ENCODE assay signal across 9 cellular contexts in the genomic region with DNA sequence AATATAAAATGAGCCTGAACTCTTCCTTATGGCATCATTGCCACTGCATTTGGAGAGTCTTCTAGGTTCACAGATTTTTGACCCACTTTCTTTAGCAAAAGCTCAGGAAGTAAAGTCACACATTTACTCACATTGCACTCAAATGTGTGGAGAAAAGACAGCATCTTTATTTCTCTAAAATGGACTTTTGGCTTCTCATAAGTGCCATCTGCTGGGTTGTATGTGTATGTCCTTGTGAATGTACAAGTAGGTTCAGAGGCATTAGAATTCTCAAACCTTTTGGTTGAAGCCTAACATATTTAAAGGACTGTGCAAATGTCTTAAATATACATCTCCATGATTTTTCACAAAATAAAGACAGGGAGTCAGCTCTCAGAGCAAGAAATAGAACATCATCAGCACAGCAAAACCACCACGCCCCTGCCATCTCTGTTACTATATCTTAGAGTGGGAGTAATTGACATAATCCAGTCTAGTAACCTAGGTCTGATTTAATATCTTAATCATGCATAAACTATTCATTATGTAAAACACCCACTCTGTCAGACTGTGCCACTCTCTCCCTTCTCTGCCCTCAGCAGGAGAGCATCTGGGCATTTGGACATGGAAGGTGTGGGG. TPM values are rescaled to one million over a fixed set of nuclear protein-coding genes. Genes with fewer than 3 reads are reported as not detected.
DNase-seq lines count a peak whose midpoint lies in the region; ATAC-seq, FAIRE-seq and TF ChIP-seq lines count a peak whose summit lies in the region.
"Had no signal": no experiment of that assay in that cellular context is flagged by ENCODE, and none has a peak within 500 bp of the region (broad histone marks: within the 10 kb centered on the region; RNA-seq: fewer than 3 reads in every experiment).

No MANE protein-coding gene starts in this region.

- FAIRE-seq in RCC 7860 (lab: Jason Lieb, UNC) = no peak

- H3K9me3 ChIP-seq in right lobe of liver (no peaks in the 10 kb centered on the region), Peyer's patch (no peaks in the 10 kb centered on the region)

- 0% methylated on average over 1 of the region's 1 CpG for WGBS in right lobe of liver (ENCODE audit: insufficient coverage, low coverage, low lambda C conversion rate, missing lambda C conversion rate)

- no peak overlapping the region for H3K27ac ChIP-seq in right lobe of liver
- no peak overlapping the region for H3K27ac ChIP-seq in Peyer's patch

- H3K4me3 ChIP-seq in right lobe of liver (no peak overlapping the region), Peyer's patch (no peak overlapping the region)

- peak; percentile 47 for TF ChIP-seq CTCF in AG09319 (IDR thresholded peaks at IDR 0.05; ENCODE audit: low read depth, low read length)
- TF ChIP-seq CTCF in right lobe of liver (IDR thresholded peaks at IDR 0.05) = peak; percentile 31 to 53 (median 40)
- peak in 3 of 6 experiments; percentile 14 to 23 (median 15) for TF ChIP-seq CTCF in Peyer's patch (IDR thresholded peaks at IDR 0.05)

- intact Hi-C loops in right lobe of liver (cut with DNase I) = loop anchor here in 1 of 2 donors (5.0 kb wide), 1 partner anchor 136 kb away; no protein-coding TSS in a partner anchor

- no peaks in the 10 kb centered on the region for H3K4me1 ChIP-seq in right lobe of liver
- H3K4me1 ChIP-seq in Peyer's patch = no peaks in the 10 kb centered on the region

- no peak for TF ChIP-seq EP300 in Ishikawa (IDR thresholded peaks at IDR 0.05; ENCODE audit: borderline replicate concordance)

- DNase-seq in AG09319 (ENCODE audit: extremely low read depth, low read depth) (peak; percentile 10), astrocyte of the hippocampus (ENCODE audit: low read depth, low spot score) (peak; percentile 61), right lobe of liver (no peak), RCC 7860 (ENCODE audit: low spot score) (no peak), Peyer's patch (no peak)
- DNase-seq: activated CD4-positive, alpha-beta T cell treated with anti-CD3 and anti-CD28 coated beads, Interleukin-2, amount 50 U/mL, for 4 hours had no signal

- no peaks in the 10 kb centered on the region for H3K27me3 ChIP-seq in right lobe of liver
- H3K27me3 ChIP-seq in Peyer's patch = no peaks in the 10 kb centered on the region

- ATAC-seq in right lobe of liver (peak in 3 of 4 donors; percentile 42 to 63 (median 45)), GM21723 (IDR thresholded peaks at IDR 0.05; ENCODE audit: unreplicated experiment) (no peak), HG02798 (IDR thresholded peaks at IDR 0.05; ENCODE audit: poor library complexity, unreplicated experiment) (no peak)

- peak; percentile 37 for TF ChIP-seq RAD21 in Ishikawa (IDR thresholded peaks at IDR 0.05; ENCODE audit: low read depth)

- TF ChIP-seq POLR2A in right lobe of liver (IDR thresholded peaks at IDR 0.05) = no peak
- no peak for TF ChIP-seq POLR2A in Peyer's patch (IDR thresholded peaks at IDR 0.05)

- no peaks in the 10 kb centered on the region for H3K36me3 ChIP-seq in right lobe of liver
- no peaks in the 10 kb centered on the region for H3K36me3 ChIP-seq in Peyer's patch

TF ChIP-seq in Ishikawa, 13 proteins besides CTCF, POLR2A, EP300 and RAD21:
- TF ChIP-seq TCF12 (IDR thresholded peaks at IDR 0.05; ENCODE audit: low read depth) (no peak), TEAD4 (IDR thresholded peaks at IDR 0.05) (no peak), CEBPB (IDR thresholded peaks at IDR 0.05) (no peak), YY1 (IDR thresholded peaks at IDR 0.05; ENCODE audit: low read depth) (no peak), CREB1 (IDR thresholded peaks at IDR 0.05; ENCODE audit: low read depth) (no peak), EGR1 (IDR thresholded peaks at IDR 0.05) (no peak), ZBTB7A (IDR thresholded peaks at IDR 0.05; ENCODE audit: low read depth) (no peak), TAF1 (IDR thresholded peaks at IDR 0.05; ENCODE audit: low read depth) (no peak), NFIC (IDR thresholded peaks at IDR 0.05) (no peak), FOXM1 (IDR thresholded peaks at IDR 0.05; ENCODE audit: borderline replicate concordance, low read depth) (no peak)
- TF ChIP-seq, protein P1, sequence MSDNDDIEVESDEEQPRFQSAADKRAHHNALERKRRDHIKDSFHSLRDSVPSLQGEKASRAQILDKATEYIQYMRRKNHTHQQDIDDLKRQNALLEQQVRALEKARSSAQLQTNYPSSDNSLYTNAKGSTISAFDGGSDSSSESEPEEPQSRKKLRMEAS (IDR thresholded peaks at IDR 0.05) = no peak
- TF ChIP-seq, protein P2, sequence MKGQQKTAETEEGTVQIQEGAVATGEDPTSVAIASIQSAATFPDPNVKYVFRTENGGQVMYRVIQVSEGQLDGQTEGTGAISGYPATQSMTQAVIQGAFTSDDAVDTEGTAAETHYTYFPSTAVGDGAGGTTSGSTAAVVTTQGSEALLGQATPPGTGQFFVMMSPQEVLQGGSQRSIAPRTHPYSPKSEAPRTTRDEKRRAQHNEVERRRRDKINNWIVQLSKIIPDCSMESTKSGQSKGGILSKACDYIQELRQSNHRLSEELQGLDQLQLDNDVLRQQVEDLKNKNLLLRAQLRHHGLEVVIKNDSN (IDR thresholded peaks at IDR 0.05) = no peak
- TF ChIP-seq, protein P3, sequence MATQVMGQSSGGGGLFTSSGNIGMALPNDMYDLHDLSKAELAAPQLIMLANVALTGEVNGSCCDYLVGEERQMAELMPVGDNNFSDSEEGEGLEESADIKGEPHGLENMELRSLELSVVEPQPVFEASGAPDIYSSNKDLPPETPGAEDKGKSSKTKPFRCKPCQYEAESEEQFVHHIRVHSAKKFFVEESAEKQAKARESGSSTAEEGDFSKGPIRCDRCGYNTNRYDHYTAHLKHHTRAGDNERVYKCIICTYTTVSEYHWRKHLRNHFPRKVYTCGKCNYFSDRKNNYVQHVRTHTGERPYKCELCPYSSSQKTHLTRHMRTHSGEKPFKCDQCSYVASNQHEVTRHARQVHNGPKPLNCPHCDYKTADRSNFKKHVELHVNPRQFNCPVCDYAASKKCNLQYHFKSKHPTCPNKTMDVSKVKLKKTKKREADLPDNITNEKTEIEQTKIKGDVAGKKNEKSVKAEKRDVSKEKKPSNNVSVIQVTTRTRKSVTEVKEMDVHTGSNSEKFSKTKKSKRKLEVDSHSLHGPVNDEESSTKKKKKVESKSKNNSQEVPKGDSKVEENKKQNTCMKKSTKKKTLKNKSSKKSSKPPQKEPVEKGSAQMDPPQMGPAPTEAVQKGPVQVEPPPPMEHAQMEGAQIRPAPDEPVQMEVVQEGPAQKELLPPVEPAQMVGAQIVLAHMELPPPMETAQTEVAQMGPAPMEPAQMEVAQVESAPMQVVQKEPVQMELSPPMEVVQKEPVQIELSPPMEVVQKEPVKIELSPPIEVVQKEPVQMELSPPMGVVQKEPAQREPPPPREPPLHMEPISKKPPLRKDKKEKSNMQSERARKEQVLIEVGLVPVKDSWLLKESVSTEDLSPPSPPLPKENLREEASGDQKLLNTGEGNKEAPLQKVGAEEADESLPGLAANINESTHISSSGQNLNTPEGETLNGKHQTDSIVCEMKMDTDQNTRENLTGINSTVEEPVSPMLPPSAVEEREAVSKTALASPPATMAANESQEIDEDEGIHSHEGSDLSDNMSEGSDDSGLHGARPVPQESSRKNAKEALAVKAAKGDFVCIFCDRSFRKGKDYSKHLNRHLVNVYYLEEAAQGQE (IDR thresholded peaks at IDR 0.05; ENCODE audit: low read depth) = no peak

RNA-seq across cellular contexts. Expression of a gene that starts 42.2 kb away (rescaled TPM):
- total RNA-seq in right lobe of liver (10 to 100 TPM; 16.4 to 25.6 (median 24.8) TPM), Peyer's patch (10 to 100 TPM; 15.9 to 21.9 (median 18.7) TPM)

Comparison
In these comparisons a context has a peak if more than half of its experiments do, and no peak if none do; other contexts are left out.
1. DNase-seq: peak in AG09319 (single experiment) and astrocyte of the hippocampus (single experiment); none in right lobe of liver (0 of 3), RCC 7860 (single experiment) and Peyer's patch (0 of 3).
2. ATAC-seq: peak in right lobe of liver (3 of 4); none in GM21723 (single experiment) and HG02798 (single experiment).